In genomic region chr3:128040041-128040440, GRCh38 we compare ENCODE assay signal across 27 cellular contexts.
"Had no signal": no experiment of that assay in that cellular context is flagged by ENCODE, and none has a peak within 500 bp of the region (broad histone marks: within the 10 kb centered on the region; RNA-seq: fewer than 3 reads in every experiment).

No MANE protein-coding gene starts in this region.

- H3K4me3 Mint-ChIP-seq: immature natural killer cell; memory B cell; naive thymus-derived CD4-positive, alpha-beta T cell; natural killer cell treated with Interleukin-12 subunit alpha and Interleukin-12 subunit beta and Interleukin-15 and Interleukin-18, amount 100 ng/mL, for 72 hours; stimulated activated memory B cell treated with anti-CD40 and anti-IgM and Interleukin-4, amounts not matched to agents 10 μg/mL and 1 μg/mL and 100 μg/mL, for 72 hours had no signal

- ATAC-seq: mucosa of descending colon; naive thymus-derived CD4-positive, alpha-beta T cell; natural killer cell treated with Interleukin-12 subunit alpha and Interleukin-12 subunit beta and Interleukin-15 and Interleukin-18, amount 100 ng/mL, for 72 hours; right lobe of liver; stimulated activated memory B cell treated with anti-CD40 and anti-IgM and Interleukin-4, amounts not matched to agents 10 μg/mL and 1 μg/mL and 100 μg/mL, for 72 hours had no signal

- H3K4me3 ChIP-seq: left ventricle myocardium inferior, lung, mucosa of descending colon, ovary, right atrium auricular region, right lobe of liver, smooth muscle cell, stomach, testis, thyroid gland, transverse colon, upper lobe of left lung, vagina had no signal

- H3K9me3 Mint-ChIP-seq: immature natural killer cell; memory B cell; natural killer cell treated with Interleukin-12 subunit alpha and Interleukin-12 subunit beta and Interleukin-15 and Interleukin-18, amount 100 ng/mL, for 72 hours had no signal

- H3K27me3 ChIP-seq: ovary, right atrium auricular region, right lobe of liver, testis, thyroid gland, upper lobe of left lung, vagina had no signal

- H3K4me1 ChIP-seq: left ventricle myocardium inferior, right atrium auricular region, stomach, testis, thyroid gland, transverse colon, upper lobe of left lung, vagina had no signal

- FAIRE-seq: islet of Langerhans had no signal

- H3K4me1 Mint-ChIP-seq: immature natural killer cell; memory B cell; naive thymus-derived CD4-positive, alpha-beta T cell; stimulated activated memory B cell treated with anti-CD40 and anti-IgM and Interleukin-4, amounts not matched to agents 10 μg/mL and 1 μg/mL and 100 μg/mL, for 72 hours had no signal

- H3K27ac ChIP-seq: left ventricle myocardium inferior, ovary, right atrium auricular region, right lobe of liver, stomach, testis, thyroid gland, transverse colon, upper lobe of left lung, vagina had no signal

- H3K9me3 ChIP-seq: left ventricle myocardium inferior, mucosa of descending colon, ovary, right atrium auricular region, right lobe of liver, stomach, testis, thyroid gland, transverse colon, upper lobe of left lung, vagina had no signal

- H3K36me3 ChIP-seq: left ventricle myocardium inferior, ovary, right atrium auricular region, right lobe of liver, stomach, thyroid gland, transverse colon, upper lobe of left lung, vagina had no signal

- H3K27ac Mint-ChIP-seq: immature natural killer cell; memory B cell; naive thymus-derived CD4-positive, alpha-beta T cell; natural killer cell treated with Interleukin-12 subunit alpha and Interleukin-12 subunit beta and Interleukin-15 and Interleukin-18, amount 100 ng/mL, for 72 hours; progenitor cell of endocrine pancreas; stimulated activated memory B cell treated with anti-CD40 and anti-IgM and Interleukin-4, amounts not matched to agents 10 μg/mL and 1 μg/mL and 100 μg/mL, for 72 hours had no signal

- DNase-seq: hypothalamus; immature natural killer cell; left ventricle myocardium inferior; midbrain; mucosa of descending colon; naive thymus-derived CD4-positive, alpha-beta T cell; ovary; right lobe of liver; stimulated activated CD4-positive, alpha-beta T cell treated with anti-CD3 and anti-CD28 coated beads, Interleukin-1b, Interleukin-23, amount 100 ng/mL, for 48 hours; stimulated activated CD4-positive, alpha-beta T cell treated with anti-CD3 and anti-CD28 coated beads, Interleukin-2, amount 100 ng/mL, for 48 hours; stimulated activated CD4-positive, alpha-beta T cell treated with anti-CD3 and anti-CD28 coated beads, Interleukin-4, amount 100 ng/mL, for 4 hours; stimulated activated CD8-positive, alpha-beta memory T cell treated with anti-CD3 and anti-CD28 coated beads, Interleukin-4, amount 100 ng/mL, for 48 hours; stimulated activated naive CD4-positive, alpha-beta T cell treated with Interleukin-2 at 50 U/mL for 16 hours; stomach; testis; thyroid gland; transverse colon; upper lobe of left lung had no signal

- H3K4me2 ChIP-seq: smooth muscle cell had no signal
